Comparison of ENCODE assay signal across 1 cellular context in the genomic region with DNA sequence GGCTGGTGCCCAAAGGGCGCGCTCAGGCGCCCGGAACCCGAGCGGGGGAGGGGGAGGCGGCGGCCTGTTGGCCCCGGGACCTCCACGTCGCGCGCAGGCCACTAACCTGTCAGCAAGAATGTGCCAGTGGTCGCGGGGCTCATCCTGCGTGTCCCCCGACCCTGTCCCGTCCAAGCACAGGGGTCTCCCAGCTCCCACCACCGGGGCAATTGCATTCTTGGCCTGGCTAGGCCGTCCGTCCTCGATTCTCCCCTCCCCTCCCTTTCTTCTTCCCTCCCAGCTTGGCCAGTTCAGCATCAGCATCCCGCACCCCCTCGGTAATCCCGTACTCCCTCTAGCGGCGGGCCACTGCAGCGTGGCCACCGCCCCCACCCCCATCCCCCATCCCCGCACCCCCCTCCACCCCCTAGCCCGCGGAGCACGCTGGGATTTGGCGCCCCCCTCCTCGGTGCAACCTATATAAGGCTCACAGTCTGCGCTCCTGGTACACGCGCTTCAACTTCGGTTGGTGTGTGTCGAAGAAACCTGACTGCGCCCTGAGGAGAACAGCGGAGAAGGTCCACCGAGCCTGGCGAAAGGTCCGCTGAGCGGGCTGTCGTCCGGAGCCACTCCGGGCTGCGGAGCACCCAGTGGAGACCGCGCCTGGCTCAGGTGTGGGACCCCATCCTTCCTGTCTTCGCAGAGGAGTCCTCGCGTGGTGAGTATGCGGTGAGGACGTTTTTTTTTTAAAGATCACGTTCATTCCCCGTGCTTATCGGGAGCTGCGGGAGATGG.
TF ChIP-seq lines count a peak whose summit lies in the region.

Gene SGCE (minus strand): TSS at position 250 of the 774 bp plus-strand sequence. CDS start 35 bp downstream, at position 215.

TF ChIP-seq in HepG2, 621 proteins besides CTCF, POLR2A, EP300 and RAD21 (continued from another document and continues in another):
- TF ChIP-seq, protein P1, sequence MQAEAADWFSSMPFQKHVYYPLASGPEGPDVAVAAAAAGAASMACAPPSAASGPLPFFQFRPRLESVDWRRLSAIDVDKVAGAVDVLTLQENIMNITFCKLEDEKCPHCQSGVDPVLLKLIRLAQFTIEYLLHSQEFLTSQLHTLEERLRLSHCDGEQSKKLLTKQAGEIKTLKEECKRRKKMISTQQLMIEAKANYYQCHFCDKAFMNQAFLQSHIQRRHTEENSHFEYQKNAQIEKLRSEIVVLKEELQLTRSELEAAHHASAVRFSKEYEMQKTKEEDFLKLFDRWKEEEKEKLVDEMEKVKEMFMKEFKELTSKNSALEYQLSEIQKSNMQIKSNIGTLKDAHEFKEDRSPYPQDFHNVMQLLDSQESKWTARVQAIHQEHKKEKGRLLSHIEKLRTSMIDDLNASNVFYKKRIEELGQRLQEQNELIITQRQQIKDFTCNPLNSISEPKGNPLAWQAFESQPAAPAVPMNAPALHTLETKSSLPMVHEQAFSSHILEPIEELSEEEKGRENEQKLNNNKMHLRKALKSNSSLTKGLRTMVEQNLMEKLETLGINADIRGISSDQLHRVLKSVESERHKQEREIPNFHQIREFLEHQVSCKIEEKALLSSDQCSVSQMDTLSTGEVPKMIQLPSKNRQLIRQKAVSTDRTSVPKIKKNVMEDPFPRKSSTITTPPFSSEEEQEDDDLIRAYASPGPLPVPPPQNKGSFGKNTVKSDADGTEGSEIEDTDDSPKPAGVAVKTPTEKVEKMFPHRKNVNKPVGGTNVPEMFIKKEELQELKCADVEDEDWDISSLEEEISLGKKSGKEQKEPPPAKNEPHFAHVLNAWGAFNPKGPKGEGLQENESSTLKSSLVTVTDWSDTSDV (CRISPR knock-in tag; IDR thresholded peaks at IDR 0.05), result no peak
- TF ChIP-seq, protein P2, sequence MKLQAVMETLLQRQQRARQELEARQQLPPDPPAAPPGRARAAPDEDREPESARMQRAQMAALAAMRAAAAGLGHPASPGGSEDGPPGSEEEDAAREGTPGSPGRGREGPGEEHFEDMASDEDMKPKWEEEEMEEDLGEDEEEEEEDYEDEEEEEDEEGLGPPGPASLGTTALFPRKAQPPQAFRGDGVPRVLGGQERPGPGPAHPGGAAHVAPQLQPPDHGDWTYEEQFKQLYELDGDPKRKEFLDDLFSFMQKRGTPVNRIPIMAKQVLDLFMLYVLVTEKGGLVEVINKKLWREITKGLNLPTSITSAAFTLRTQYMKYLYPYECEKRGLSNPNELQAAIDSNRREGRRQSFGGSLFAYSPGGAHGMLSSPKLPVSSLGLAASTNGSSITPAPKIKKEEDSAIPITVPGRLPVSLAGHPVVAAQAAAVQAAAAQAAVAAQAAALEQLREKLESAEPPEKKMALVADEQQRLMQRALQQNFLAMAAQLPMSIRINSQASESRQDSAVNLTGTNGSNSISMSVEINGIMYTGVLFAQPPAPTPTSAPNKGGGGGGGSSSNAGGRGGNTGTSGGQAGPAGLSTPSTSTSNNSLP (IDR thresholded peaks at IDR 0.05; ENCODE audit: low read depth, low read length), result no peak
- TF ChIP-seq RNF2 (conservative IDR thresholded peaks at IDR 0.05; ENCODE audit: low read depth) (no peak), ZSCAN29 (CRISPR knock-in tag; conservative IDR thresholded peaks at IDR 0.05) (no peak), PATZ1 (CRISPR knock-in tag; IDR thresholded peaks at IDR 0.05) (peak; percentile 78; the same call in 1 of the 2 replicates), RELA (CRISPR knock-in tag; IDR thresholded peaks at IDR 0.05) (no peak), ZKSCAN8 (CRISPR knock-in tag; IDR thresholded peaks at IDR 0.05; ENCODE audit: borderline replicate concordance) (no peak), STAT6 (CRISPR knock-in tag; IDR thresholded peaks at IDR 0.05; ENCODE audit: borderline replicate concordance) (no peak), ZNF839 (CRISPR knock-in tag; IDR thresholded peaks at IDR 0.05; ENCODE audit: borderline replicate concordance) (no peak), ZNF10 (CRISPR knock-in tag; IDR thresholded peaks at IDR 0.05; ENCODE audit: borderline replicate concordance, low read depth) (no peak), HNRNPL (IDR thresholded peaks at IDR 0.05; ENCODE audit: low read depth, low read length) (no peak), CENPT (CRISPR knock-in tag; IDR thresholded peaks at IDR 0.05; ENCODE audit: low read depth) (no peak), ZFP41 (CRISPR knock-in tag; IDR thresholded peaks at IDR 0.05; ENCODE audit: borderline replicate concordance) (0 out of 2 replicates have a peak, but pooled peaks have one; percentile 52), ZNF547 (CRISPR knock-in tag; IDR thresholded peaks at IDR 0.05) (no peak), GATAD2A (CRISPR knock-in tag; IDR thresholded peaks at IDR 0.05) (no peak), ZNF234 (CRISPR knock-in tag; conservative IDR thresholded peaks at IDR 0.05) (no peak), SP140L (CRISPR knock-in tag; IDR thresholded peaks at IDR 0.05; ENCODE audit: borderline replicate concordance) (no peak), MED8 (CRISPR knock-in tag; IDR thresholded peaks at IDR 0.05; ENCODE audit: insufficient replicate concordance) (no peak), GFI1 (CRISPR knock-in tag; IDR thresholded peaks at IDR 0.05; ENCODE audit: borderline replicate concordance) (peak; percentile 30; the same call in 1 of the 2 replicates), HMG20A (CRISPR knock-in tag; IDR thresholded peaks at IDR 0.05; ENCODE audit: borderline replicate concordance) (no peak), KAT7 (CRISPR knock-in tag; IDR thresholded peaks at IDR 0.05; ENCODE audit: borderline replicate concordance) (no peak), KDM2A (CRISPR knock-in tag; IDR thresholded peaks at IDR 0.05; ENCODE audit: borderline replicate concordance, low read depth) (peak; percentile 34), MED1 (CRISPR knock-in tag; IDR thresholded peaks at IDR 0.05) (peak; percentile 55), THAP8 (CRISPR knock-in tag; IDR thresholded peaks at IDR 0.05; ENCODE audit: borderline replicate concordance) (0 out of 2 replicates have a peak, but pooled peaks have one; percentile 82), HDAC2 (CRISPR knock-in tag; IDR thresholded peaks at IDR 0.05) (peak; percentile 51), ZFX (CRISPR knock-in tag; IDR thresholded peaks at IDR 0.05; ENCODE audit: low read depth) (peak; percentile 90), ZNF441 (CRISPR knock-in tag; IDR thresholded peaks at IDR 0.05; ENCODE audit: borderline replicate concordance) (no peak), HES4 (CRISPR knock-in tag; IDR thresholded peaks at IDR 0.05; ENCODE audit: borderline replicate concordance) (no peak), ZBTB44 (CRISPR knock-in tag; IDR thresholded peaks at IDR 0.05) (no peak)
- TF ChIP-seq, protein P3, sequence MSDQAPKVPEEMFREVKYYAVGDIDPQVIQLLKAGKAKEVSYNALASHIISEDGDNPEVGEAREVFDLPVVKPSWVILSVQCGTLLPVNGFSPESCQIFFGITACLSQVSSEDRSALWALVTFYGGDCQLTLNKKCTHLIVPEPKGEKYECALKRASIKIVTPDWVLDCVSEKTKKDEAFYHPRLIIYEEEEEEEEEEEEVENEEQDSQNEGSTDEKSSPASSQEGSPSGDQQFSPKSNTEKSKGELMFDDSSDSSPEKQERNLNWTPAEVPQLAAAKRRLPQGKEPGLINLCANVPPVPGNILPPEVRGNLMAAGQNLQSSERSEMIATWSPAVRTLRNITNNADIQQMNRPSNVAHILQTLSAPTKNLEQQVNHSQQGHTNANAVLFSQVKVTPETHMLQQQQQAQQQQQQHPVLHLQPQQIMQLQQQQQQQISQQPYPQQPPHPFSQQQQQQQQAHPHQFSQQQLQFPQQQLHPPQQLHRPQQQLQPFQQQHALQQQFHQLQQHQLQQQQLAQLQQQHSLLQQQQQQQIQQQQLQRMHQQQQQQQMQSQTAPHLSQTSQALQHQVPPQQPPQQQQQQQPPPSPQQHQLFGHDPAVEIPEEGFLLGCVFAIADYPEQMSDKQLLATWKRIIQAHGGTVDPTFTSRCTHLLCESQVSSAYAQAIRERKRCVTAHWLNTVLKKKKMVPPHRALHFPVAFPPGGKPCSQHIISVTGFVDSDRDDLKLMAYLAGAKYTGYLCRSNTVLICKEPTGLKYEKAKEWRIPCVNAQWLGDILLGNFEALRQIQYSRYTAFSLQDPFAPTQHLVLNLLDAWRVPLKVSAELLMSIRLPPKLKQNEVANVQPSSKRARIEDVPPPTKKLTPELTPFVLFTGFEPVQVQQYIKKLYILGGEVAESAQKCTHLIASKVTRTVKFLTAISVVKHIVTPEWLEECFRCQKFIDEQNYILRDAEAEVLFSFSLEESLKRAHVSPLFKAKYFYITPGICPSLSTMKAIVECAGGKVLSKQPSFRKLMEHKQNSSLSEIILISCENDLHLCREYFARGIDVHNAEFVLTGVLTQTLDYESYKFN (CRISPR knock-in tag; conservative IDR thresholded peaks at IDR 0.05), result 0 out of 2 replicates have a peak, but pooled peaks have one; percentile 17
- TF ChIP-seq, protein P4, sequence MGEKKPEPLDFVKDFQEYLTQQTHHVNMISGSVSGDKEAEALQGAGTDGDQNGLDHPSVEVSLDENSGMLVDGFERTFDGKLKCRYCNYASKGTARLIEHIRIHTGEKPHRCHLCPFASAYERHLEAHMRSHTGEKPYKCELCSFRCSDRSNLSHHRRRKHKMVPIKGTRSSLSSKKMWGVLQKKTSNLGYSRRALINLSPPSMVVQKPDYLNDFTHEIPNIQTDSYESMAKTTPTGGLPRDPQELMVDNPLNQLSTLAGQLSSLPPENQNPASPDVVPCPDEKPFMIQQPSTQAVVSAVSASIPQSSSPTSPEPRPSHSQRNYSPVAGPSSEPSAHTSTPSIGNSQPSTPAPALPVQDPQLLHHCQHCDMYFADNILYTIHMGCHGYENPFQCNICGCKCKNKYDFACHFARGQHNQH (CRISPR knock-in tag; IDR thresholded peaks at IDR 0.05), result 0 out of 2 replicates have a peak, but pooled peaks have one; percentile 30
- TF ChIP-seq, protein P5, sequence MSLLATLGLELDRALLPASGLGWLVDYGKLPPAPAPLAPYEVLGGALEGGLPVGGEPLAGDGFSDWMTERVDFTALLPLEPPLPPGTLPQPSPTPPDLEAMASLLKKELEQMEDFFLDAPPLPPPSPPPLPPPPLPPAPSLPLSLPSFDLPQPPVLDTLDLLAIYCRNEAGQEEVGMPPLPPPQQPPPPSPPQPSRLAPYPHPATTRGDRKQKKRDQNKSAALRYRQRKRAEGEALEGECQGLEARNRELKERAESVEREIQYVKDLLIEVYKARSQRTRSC (CRISPR knock-in tag; IDR thresholded peaks at IDR 0.05; ENCODE audit: low read depth), result no peak
- TF ChIP-seq, protein P6, sequence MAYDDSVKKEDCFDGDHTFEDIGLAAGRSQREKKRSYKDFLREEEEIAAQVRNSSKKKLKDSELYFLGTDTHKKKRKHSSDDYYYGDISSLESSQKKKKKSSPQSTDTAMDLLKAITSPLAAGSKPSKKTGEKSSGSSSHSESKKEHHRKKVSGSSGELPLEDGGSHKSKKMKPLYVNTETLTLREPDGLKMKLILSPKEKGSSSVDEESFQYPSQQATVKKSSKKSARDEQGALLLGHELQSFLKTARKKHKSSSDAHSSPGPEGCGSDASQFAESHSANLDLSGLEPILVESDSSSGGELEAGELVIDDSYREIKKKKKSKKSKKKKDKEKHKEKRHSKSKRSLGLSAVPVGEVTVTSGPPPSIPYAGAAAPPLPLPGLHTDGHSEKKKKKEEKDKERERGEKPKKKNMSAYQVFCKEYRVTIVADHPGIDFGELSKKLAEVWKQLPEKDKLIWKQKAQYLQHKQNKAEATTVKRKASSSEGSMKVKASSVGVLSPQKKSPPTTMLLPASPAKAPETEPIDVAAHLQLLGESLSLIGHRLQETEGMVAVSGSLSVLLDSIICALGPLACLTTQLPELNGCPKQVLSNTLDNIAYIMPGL (CRISPR knock-in tag; IDR thresholded peaks at IDR 0.05; ENCODE audit: borderline replicate concordance in 1 of 2, low read depth in 1 of 2), result peak in 1 of 2 experiments; percentile 75; a peak in 2 of 4 replicates
